Comparison of ENCODE assay signal across 19 cellular contexts in genomic region chr19:11399667-11400066, GRCh38. TPM values are rescaled to one million over a fixed set of nuclear protein-coding genes. Genes with fewer than 3 reads are reported as not detected.
"Had no signal": no experiment of that assay in that cellular context is flagged by ENCODE, and none has a peak within 500 bp of the region (broad histone marks: within the 10 kb centered on the region; RNA-seq: fewer than 3 reads in every experiment).

No MANE protein-coding gene starts in this region.

- ATAC-seq: foreskin keratinocyte; gastroesophageal sphincter; left cardiac atrium; left lung; naive thymus-derived CD8-positive, alpha-beta T cell had no signal

- DNase-seq: colonic mucosa; effector CD8-positive, alpha-beta T cell; endodermal cell; foreskin keratinocyte; heart left ventricle; left cardiac atrium; mammary epithelial cell; mesendoderm; naive thymus-derived CD8-positive, alpha-beta T cell; right lobe of liver; small intestine; stimulated activated CD4-positive, alpha-beta T cell treated with anti-CD3 and anti-CD28 coated beads, Interleukin-15, amount 100 ng/mL, for 24 hours; stimulated activated CD4-positive, alpha-beta T cell treated with anti-CD3 and anti-CD28 coated beads, Interleukin-2, amount 100 ng/mL, for 48 hours; stimulated activated naive CD4-positive, alpha-beta T cell; substantia nigra; testis; tibial artery had no signal

RNA-seq across cellular contexts. Expression of gene RGL3, which starts 19.4 kb away (rescaled TPM):
- total RNA-seq: foreskin keratinocyte; naive thymus-derived CD8-positive, alpha-beta T cell had no signal

RNA-seq across cellular contexts. Expression of gene ODAD3, which starts 35.3 kb away (rescaled TPM):
- total RNA-seq: naive thymus-derived CD8-positive, alpha-beta T cell had no signal
